In genomic region chr6:140590641-140591040, GRCh38 we compare ENCODE assay signal across 14 cellular contexts.
"Had no signal": no experiment of that assay in that cellular context is flagged by ENCODE, and none has a peak within 500 bp of the region (broad histone marks: within the 10 kb centered on the region; RNA-seq: fewer than 3 reads in every experiment).

No MANE protein-coding gene starts in this region.

- H3K4me1 ChIP-seq: psoas muscle, transverse colon, vagina had no signal

- H3K36me3 ChIP-seq: transverse colon, vagina had no signal

- H3K27ac ChIP-seq: epithelial cell of prostate, psoas muscle, skin epidermis, transverse colon, vagina had no signal

- H3K4me3 ChIP-seq: psoas muscle, skin epidermis, transverse colon, vagina had no signal

- H3K27me3 ChIP-seq: transverse colon, vagina had no signal

- DNase-seq: activated effector memory CD4-positive, alpha-beta T cell treated with anti-CD3 and anti-CD28 coated beads, Interleukin-2, amount 50 U/mL, for 16 hours; activated naive CD4-positive, alpha-beta T cell treated with anti-CD3 and anti-CD28 coated beads, Interleukin-2, amount 50 U/mL, for 16 hours; activated T-cell treated with anti-CD3 and anti-CD28 coated beads, Interleukin-2, amount 50 U/mL, for 72 hours; effector memory CD8-positive, alpha-beta T cell; immature natural killer cell; naive thymus-derived CD8-positive, alpha-beta T cell; psoas muscle; right cardiac atrium; stimulated activated naive CD8-positive, alpha-beta T cell treated with anti-CD3 and anti-CD28 coated beads, Interleukin-15, Interleukin-2, amounts not matched to agents 100 U/mL and 50 U/mL, for 24 hours; transverse colon had no signal

- H3K9me3 ChIP-seq: psoas muscle, transverse colon, vagina had no signal

- ATAC-seq: activated CD4-positive, CD25-positive, alpha-beta regulatory T cell treated with anti-CD3 and anti-CD28 coated beads, Interleukin-2, amount 50 U/mL, for 24 hours; activated T-cell treated with anti-CD3 and anti-CD28 coated beads, Interleukin-2, amount 50 U/mL, for 72 hours; effector memory CD8-positive, alpha-beta T cell; naive thymus-derived CD8-positive, alpha-beta T cell; psoas muscle; right cardiac atrium; stimulated activated naive CD8-positive, alpha-beta T cell treated with anti-CD3 and anti-CD28 coated beads, Interleukin-15, Interleukin-2, amounts not matched to agents 100 U/mL and 50 U/mL, for 24 hours had no signal
